Comparison of ENCODE assay signal across 9 cellular contexts in genomic region chr5:16531063-16531667, GRCh38.
"Had no signal": no experiment of that assay in that cellular context is flagged by ENCODE, and none has a peak within 500 bp of the region (broad histone marks: within the 10 kb centered on the region; RNA-seq: fewer than 3 reads in every experiment).

No MANE protein-coding gene starts in this region.

- ATAC-seq: activated CD8-positive, alpha-beta T cell treated with anti-CD3 and anti-CD28 coated beads for 36 hours; effector memory CD8-positive, alpha-beta T cell; gastroesophageal sphincter had no signal

- H3K36me3 ChIP-seq: gastroesophageal sphincter, stomach, thoracic aorta had no signal

- H3K9me3 ChIP-seq: gastroesophageal sphincter, stomach, thoracic aorta had no signal

- DNase-seq: activated CD4-positive, alpha-beta T cell treated with anti-CD3 and anti-CD28 coated beads for 4 hours; activated CD8-positive, alpha-beta memory T cell treated with anti-CD3 and anti-CD28 coated beads, Interleukin-2, amount 50 U/mL, for 48 hours; activated CD8-positive, alpha-beta T cell treated with anti-CD3 and anti-CD28 coated beads for 36 hours; activated naive CD4-positive, alpha-beta T cell treated with Interleukin-2 at 50 U/mL for 16 hours; effector memory CD8-positive, alpha-beta T cell; stomach had no signal

- H3K27ac ChIP-seq: epithelial cell of prostate, gastroesophageal sphincter, stomach, thoracic aorta had no signal

- H3K27me3 ChIP-seq: gastroesophageal sphincter, stomach had no signal

- H3K4me3 ChIP-seq: gastroesophageal sphincter, stomach, thoracic aorta had no signal
